ENCODE assay signal across 18 cellular contexts in the genomic region with DNA sequence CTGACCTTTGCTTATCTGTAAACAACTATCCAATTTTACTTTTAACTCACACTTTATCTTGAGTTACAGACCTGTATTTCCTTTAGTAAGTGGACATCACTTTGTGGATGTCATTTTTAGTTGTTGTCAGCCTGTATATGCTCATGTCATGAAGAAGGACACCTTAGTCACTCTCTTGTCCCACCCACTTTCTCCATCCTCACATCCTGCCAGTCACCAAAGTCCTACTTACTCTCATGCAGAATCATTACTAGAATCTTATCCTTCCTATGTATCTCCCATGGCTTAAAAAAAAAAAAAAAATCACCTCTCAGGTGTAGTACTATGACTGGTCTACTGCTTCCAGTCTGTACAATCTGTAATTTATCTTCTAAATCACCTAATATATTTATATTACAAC. TPM values are rescaled to one million over a fixed set of nuclear protein-coding genes. Genes with fewer than 3 reads are reported as not detected.
DNase-seq lines count a peak whose midpoint lies in the region; ATAC-seq and TF ChIP-seq lines count a peak whose summit lies in the region.
"Had no signal": no experiment of that assay in that cellular context is flagged by ENCODE, and none has a peak within 500 bp of the region (broad histone marks: within the 10 kb centered on the region; RNA-seq: fewer than 3 reads in every experiment).

No MANE protein-coding gene starts in this region.

- H3K4me3 ChIP-seq in CD4-positive, CD25-positive, alpha-beta regulatory T cell (ENCODE audit: low read depth, low read length): no peak overlapping the region
- H3K4me3 ChIP-seq: GM23338 had no signal

- H3K36me3 Mint-ChIP-seq in activated T-cell treated with anti-CD3 and anti-CD28 coated beads, Interleukin-2, amount 50 U/mL, for 24 hours (ENCODE audit: low read depth): peaks cover 69% of the 10 kb centered on the region
- peaks cover 44% of the 10 kb centered on the region for H3K36me3 Mint-ChIP-seq in CD4-positive, CD25-positive, alpha-beta regulatory T cell
- H3K36me3 Mint-ChIP-seq in T-cell (peaks cover 64% of the 10 kb centered on the region), glutamatergic neuron (ENCODE audit: unreplicated experiment) (no peaks in the 10 kb centered on the region)

- H3K27ac Mint-ChIP-seq in activated T-cell treated with anti-CD3 and anti-CD28 coated beads, Interleukin-2, amount 50 U/mL, for 24 hours: peak overlapping the region; percentile 2
- H3K27ac Mint-ChIP-seq in CD4-positive, CD25-positive, alpha-beta regulatory T cell: peak overlapping the region in 2 of 3 donors; percentile 28 to 57
- H3K27ac Mint-ChIP-seq in T-cell (peak overlapping the region; percentile 1 to 65), glutamatergic neuron (ENCODE audit: unreplicated experiment) (peak overlapping the region; percentile 11)
- H3K27ac Mint-ChIP-seq: CD8-positive, alpha-beta T cell; GM23338 had no signal

- no peak overlapping the region for H3K27ac ChIP-seq in CD4-positive, CD25-positive, alpha-beta regulatory T cell (ENCODE audit: insufficient read depth, low read length, poor library complexity, severe bottlenecking)

- no peak for DNase-seq in activated T-cell treated with anti-CD3 and anti-CD28 coated beads, Interleukin-2, amount 50 U/mL, for 24 hours
- no peak for DNase-seq in activated T-cell treated with anti-CD3 and anti-CD28 coated beads, Interleukin-2, amount 50 U/mL, for 1 hour
- no peak for DNase-seq in CD4-positive, CD25-positive, alpha-beta regulatory T cell
- DNase-seq in T-cell: no peak
- DNase-seq in glutamatergic neuron: no peak
- DNase-seq: CD8-positive, alpha-beta T cell; KBM-7; MV-4-11; NCI-H1417; NCI-H187 treated with DMSO at 0.1 percent for 48 hours; NCI-H2171; NCI-H446; NCI-H69; SHP77 had no signal

- no peak overlapping the region for H3K4me3 Mint-ChIP-seq in activated T-cell treated with anti-CD3 and anti-CD28 coated beads, Interleukin-2, amount 50 U/mL, for 24 hours
- H3K4me3 Mint-ChIP-seq in CD4-positive, CD25-positive, alpha-beta regulatory T cell: peak overlapping the region in 1 of 4 donors; percentile 1
- H3K4me3 Mint-ChIP-seq in T-cell (no peak overlapping the region), glutamatergic neuron (ENCODE audit: unreplicated experiment) (no peak overlapping the region)
- H3K4me3 Mint-ChIP-seq: CD8-positive, alpha-beta T cell; GM23338 had no signal

- no peaks in the 10 kb centered on the region for H3K4me1 ChIP-seq in CD4-positive, CD25-positive, alpha-beta regulatory T cell (ENCODE audit: control insufficient read depth, insufficient read depth, low read length, poor library complexity, severe bottlenecking)

- no peak for ATAC-seq in CD4-positive, CD25-positive, alpha-beta regulatory T cell (ENCODE audit: low read depth in 2 of 2)
- ATAC-seq in T-cell (replicated peaks in 1 of 4): no peak
- no peak for ATAC-seq in HG03469 (IDR thresholded peaks at IDR 0.05; ENCODE audit: unreplicated experiment)
- ATAC-seq in GM21423 (IDR thresholded peaks at IDR 0.05; ENCODE audit: unreplicated experiment): no peak
- ATAC-seq in GM21717 (IDR thresholded peaks at IDR 0.05; ENCODE audit: unreplicated experiment): no peak
- ATAC-seq: CD8-positive, alpha-beta T cell; GM23338 had no signal

- H3K36me3 ChIP-seq in CD4-positive, CD25-positive, alpha-beta regulatory T cell (ENCODE audit: control insufficient read depth, insufficient read depth, low read length): peaks cover 89% of the 10 kb centered on the region

- H3K27me3 Mint-ChIP-seq in activated T-cell treated with anti-CD3 and anti-CD28 coated beads, Interleukin-2, amount 50 U/mL, for 24 hours: no peaks in the 10 kb centered on the region
- no peaks in the 10 kb centered on the region for H3K27me3 Mint-ChIP-seq in CD4-positive, CD25-positive, alpha-beta regulatory T cell
- H3K27me3 Mint-ChIP-seq in T-cell (no peaks in the 10 kb centered on the region), glutamatergic neuron (ENCODE audit: unreplicated experiment) (no peaks in the 10 kb centered on the region)

- POLR2A ChIA-PET in T-cell (lab: Charles Lee): interaction anchor here in 1 of 2 donors (0.7 kb wide), 1 partner anchor 516 kb away, joined by 3 read pairs; no protein-coding TSS in a partner anchor

- no peak for TF ChIP-seq CTCF in glutamatergic neuron (IDR thresholded peaks at IDR 0.05; ENCODE audit: partially characterized antibody, unreplicated experiment)

- H3K9me3 ChIP-seq in CD4-positive, CD25-positive, alpha-beta regulatory T cell (ENCODE audit: control insufficient read depth in 2 of 2, low read length in 2 of 2): no peaks in the 10 kb centered on the region

- CTCF ChIA-PET in T-cell (lab: Charles Lee): interaction anchor here in 1 of 2 donors (0.6 kb wide), 1 partner anchor 388 kb away, joined by 4 read pairs; no protein-coding TSS in a partner anchor

- H3K27me3 ChIP-seq in CD4-positive, CD25-positive, alpha-beta regulatory T cell (ENCODE audit: control insufficient read depth, insufficient read depth, low read length): no peaks in the 10 kb centered on the region

- H3K9me3 Mint-ChIP-seq in activated T-cell treated with anti-CD3 and anti-CD28 coated beads, Interleukin-2, amount 50 U/mL, for 24 hours: no peaks in the 10 kb centered on the region
- H3K9me3 Mint-ChIP-seq in CD4-positive, CD25-positive, alpha-beta regulatory T cell: peaks cover 0 to 1% (median 0%) of the 10 kb centered on the region in 7 donors
- H3K9me3 Mint-ChIP-seq in T-cell: no peaks in the 10 kb centered on the region
- H3K9me3 Mint-ChIP-seq in glutamatergic neuron (ENCODE audit: unreplicated experiment): no peaks in the 10 kb centered on the region
- H3K9me3 Mint-ChIP-seq: CD8-positive, alpha-beta T cell; GM23338 had no signal

- H3K4me1 Mint-ChIP-seq in activated T-cell treated with anti-CD3 and anti-CD28 coated beads, Interleukin-2, amount 50 U/mL, for 24 hours (ENCODE audit: low read depth): peaks cover 44% of the 10 kb centered on the region
- peaks cover 19 to 58% (median 36%) of the 10 kb centered on the region in 4 donors for H3K4me1 Mint-ChIP-seq in CD4-positive, CD25-positive, alpha-beta regulatory T cell
- H3K4me1 Mint-ChIP-seq in T-cell: peaks cover 14 to 29% (median 28%) of the 10 kb centered on the region in 3 donors
- H3K4me1 Mint-ChIP-seq in glutamatergic neuron (ENCODE audit: low read depth, unreplicated experiment): no peaks in the 10 kb centered on the region
- H3K4me1 Mint-ChIP-seq: GM23338 had no signal

RNA-seq across cellular contexts. Expression of gene SESN3, which starts 43.3 kb away (rescaled TPM):
- total RNA-seq in CD4-positive, CD25-positive, alpha-beta regulatory T cell: 73.3 TPM
- polyA plus RNA-seq in CD4-positive, CD25-positive, alpha-beta regulatory T cell: 1 to 10 TPM; 4.2 to 8.7 (median 6.5) TPM
- total RNA-seq in T-cell: 100 to 1,000 TPM in 3 of 5 donors, 10 to 100 TPM in 2; 61.5 to 150 (median 132) TPM
- 213 TPM for total RNA-seq in glutamatergic neuron (ENCODE audit: unreplicated experiment)
